ENCODE assay signal across 27 cellular contexts in genomic region chr9:90578116-90578815, GRCh38.
"Had no signal": no experiment of that assay in that cellular context is flagged by ENCODE, and none has a peak within 500 bp of the region (broad histone marks: within the 10 kb centered on the region; RNA-seq: fewer than 3 reads in every experiment).

No MANE protein-coding gene starts in this region.

- H3K9me3 ChIP-seq: body of pancreas, left ventricle myocardium inferior, sigmoid colon, stomach, suprapubic skin, vagina had no signal

- H3K27ac ChIP-seq: body of pancreas, left ventricle myocardium inferior, sigmoid colon, stomach, suprapubic skin, tibial nerve, vagina had no signal

- H3K4me3 ChIP-seq: body of pancreas, left ventricle myocardium inferior, sigmoid colon, smooth muscle cell, stomach, suprapubic skin, tibial nerve, vagina had no signal

- H3K4me1 ChIP-seq: body of pancreas, left ventricle myocardium inferior, sigmoid colon, stomach, suprapubic skin, tibial nerve, vagina had no signal

- H3K36me3 ChIP-seq: left ventricle myocardium inferior, sigmoid colon, stomach, suprapubic skin, tibial nerve, vagina had no signal

- ATAC-seq: activated CD8-positive, alpha-beta memory T cell treated with anti-CD3 and anti-CD28 coated beads, Interleukin-2, amount 10 ng/mL, durations not matched to agents 7 days and 5 days; body of pancreas; esophagus mucosa; stimulated activated memory B cell treated with anti-CD40 and anti-IgM and Interleukin-4, amounts not matched to agents 10 μg/mL and 1 μg/mL and 100 μg/mL, for 72 hours had no signal

- DNase-seq: activated CD4-positive, alpha-beta memory T cell treated with anti-CD3 and anti-CD28 coated beads for 36 hours; activated CD4-positive, alpha-beta T cell treated with anti-CD3 and anti-CD28 coated beads for 48 hours; activated CD4-positive, CD25-positive, alpha-beta regulatory T cell; activated CD8-positive, alpha-beta memory T cell treated with anti-CD3 and anti-CD28 coated beads, Interleukin-2, amount 10 ng/mL, durations not matched to agents 7 days and 5 days; activated gamma-delta T cell treated with Interleukin-2 at 50 U/mL for 16 hours; activated T-cell treated with anti-CD3 and anti-CD28 coated beads for 4 hours; anterior cingulate cortex; body of pancreas; caudate nucleus; effector memory CD4-positive, alpha-beta T cell; glutamatergic neuron; hippocampal formation; kidney glomerular epithelial cell; left ventricle myocardium inferior; mammary epithelial cell; occipital lobe; retina; sigmoid colon; stimulated activated CD4-positive, alpha-beta T cell treated with anti-CD3 and anti-CD28 coated beads, Interleukin-15, amount 100 ng/mL, for 24 hours; stomach; T1000 had no signal

- H3K27me3 ChIP-seq: body of pancreas, sigmoid colon, stomach, suprapubic skin, tibial nerve, vagina had no signal

- H3K4me2 ChIP-seq: smooth muscle cell had no signal
